Comparison of ENCODE assay signal across 19 cellular contexts in the genomic region with DNA sequence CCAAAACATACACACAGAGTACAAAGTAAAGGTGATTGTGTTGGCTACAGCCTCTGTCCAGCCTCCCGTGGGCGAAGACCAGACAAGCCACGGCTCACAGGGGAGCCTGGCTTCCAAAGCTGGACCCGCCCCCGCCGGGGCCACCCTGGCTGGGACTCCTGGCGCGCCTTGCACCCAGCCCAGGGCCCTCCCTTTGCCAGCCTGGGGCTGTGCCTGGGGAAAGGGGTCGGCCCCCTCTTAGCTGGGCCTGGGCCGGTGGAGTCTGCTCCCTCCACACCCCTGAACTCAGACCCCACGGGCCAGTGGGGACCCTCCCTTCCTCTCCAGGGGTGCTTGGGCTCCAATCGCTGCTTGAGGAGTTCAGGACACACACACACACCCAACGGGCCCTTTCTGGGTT. TPM values are rescaled to one million over a fixed set of nuclear protein-coding genes. Genes with fewer than 3 reads are reported as not detected.
DNase-seq lines count a peak whose midpoint lies in the region; ATAC-seq and TF ChIP-seq lines count a peak whose summit lies in the region.
"Had no signal": no experiment of that assay in that cellular context is flagged by ENCODE, and none has a peak within 500 bp of the region (broad histone marks: within the 10 kb centered on the region; RNA-seq: fewer than 3 reads in every experiment).

No MANE protein-coding gene starts in this region.

- H3K4me3 Mint-ChIP-seq in activated CD8-positive, alpha-beta T cell treated with anti-CD3 and anti-CD28 coated beads for 36 hours, result no peak overlapping the region
- no peak overlapping the region for H3K4me3 Mint-ChIP-seq in natural killer cell treated with Interleukin-12 subunit alpha and Interleukin-12 subunit beta and Interleukin-15 and Interleukin-18, amount 100 ng/mL, for 72 hours
- H3K4me3 Mint-ChIP-seq: CD4-positive, alpha-beta T cell; H9 had no signal

- POLR2A ChIA-PET in activated CD8-positive, alpha-beta T cell treated with anti-CD3 and anti-CD28 coated beads for 36 hours (lab: Charles Lee), result interaction anchor here (0.8 to 2.0 kb wide), 5 partner anchors 8 to 42 kb away, joined by 3 to 10 read pairs (median 3); no protein-coding TSS in a partner anchor

- DNase-seq in Right ventricle myocardium superior, result peak; percentile 18
- DNase-seq in left ventricle myocardium superior, result no peak
- peak; percentile 13 for DNase-seq in activated CD8-positive, alpha-beta T cell treated with anti-CD3 and anti-CD28 coated beads for 36 hours
- DNase-seq in natural killer cell treated with Interleukin-12 subunit alpha and Interleukin-12 subunit beta and Interleukin-15 and Interleukin-18, amount 100 ng/mL, for 72 hours (ENCODE audit: low spot score), result no peak
- peak; percentile 30 to 55 for DNase-seq in aorta
- DNase-seq in NCI-H82 (lab: John Stamatoyannopoulos, UW), result no peak
- DNase-seq: ACHN; CD4-positive, alpha-beta T cell; H9; NCI-H1105 treated with DMSO at 0.1 percent for 48 hours; NCI-H1694 treated with DMSO at 0.1 percent for 48 hours; NCI-H2107; NCI-H226; NCI-H526; OCI-M1 had no signal

- no peaks in the 10 kb centered on the region for H3K27me3 ChIP-seq in aorta (ENCODE audit: control insufficient read depth in 1 of 2, insufficient read depth in 2 of 2, low read length in 1 of 2)
- H3K27me3 ChIP-seq: SJSA1 had no signal

- H3K4me1 Mint-ChIP-seq in activated CD8-positive, alpha-beta T cell treated with anti-CD3 and anti-CD28 coated beads for 36 hours (ENCODE audit: low read depth), result no peaks in the 10 kb centered on the region
- H3K4me1 Mint-ChIP-seq in natural killer cell treated with Interleukin-12 subunit alpha and Interleukin-12 subunit beta and Interleukin-15 and Interleukin-18, amount 100 ng/mL, for 72 hours (ENCODE audit: low read depth in 2 of 2), result peaks cover 0 to 6% of the 10 kb centered on the region in 2 donors
- H3K4me1 Mint-ChIP-seq: IgD-negative memory B cell had no signal

- ATAC-seq in Right ventricle myocardium superior (ENCODE audit: poor library complexity) (no peak), left ventricle myocardium superior (no peak), aorta (ENCODE audit: low FRiP score) (no peak), GM21619 (IDR thresholded peaks at IDR 0.05; ENCODE audit: unreplicated experiment) (no peak)
- no peak for ATAC-seq in activated CD8-positive, alpha-beta T cell treated with anti-CD3 and anti-CD28 coated beads for 36 hours
- peak; percentile 16 to 32 for ATAC-seq in natural killer cell treated with Interleukin-12 subunit alpha and Interleukin-12 subunit beta and Interleukin-15 and Interleukin-18, amount 100 ng/mL, for 72 hours

- no peaks in the 10 kb centered on the region for H3K4me1 ChIP-seq in aorta (ENCODE audit: control insufficient read depth in 1 of 2, insufficient read depth in 2 of 2, low read length in 2 of 2)

- no peak for TF ChIP-seq CTCF in activated CD8-positive, alpha-beta T cell treated with anti-CD3 and anti-CD28 coated beads for 36 hours (IDR thresholded peaks at IDR 0.05)

- H3K27ac Mint-ChIP-seq in activated CD8-positive, alpha-beta T cell treated with anti-CD3 and anti-CD28 coated beads for 36 hours, result no peak overlapping the region
- no peak overlapping the region for H3K27ac Mint-ChIP-seq in natural killer cell treated with Interleukin-12 subunit alpha and Interleukin-12 subunit beta and Interleukin-15 and Interleukin-18, amount 100 ng/mL, for 72 hours
- H3K27ac Mint-ChIP-seq: CD4-positive, alpha-beta T cell; H9; IgD-negative memory B cell had no signal

- H3K36me3 Mint-ChIP-seq in activated CD8-positive, alpha-beta T cell treated with anti-CD3 and anti-CD28 coated beads for 36 hours (ENCODE audit: low read depth), result peaks cover 14% of the 10 kb centered on the region
- peaks cover 5% of the 10 kb centered on the region for H3K36me3 Mint-ChIP-seq in natural killer cell treated with Interleukin-12 subunit alpha and Interleukin-12 subunit beta and Interleukin-15 and Interleukin-18, amount 100 ng/mL, for 72 hours

- H3K9me3 ChIP-seq in aorta (ENCODE audit: control insufficient read depth, low read length), result no peaks in the 10 kb centered on the region
- H3K9me3 ChIP-seq: SJSA1 had no signal

- WGBS in aorta, 2 donors, result 47 to 49% methylated on average over 13 of the region's 13 CpGs

- no peaks in the 10 kb centered on the region for H3K9me3 Mint-ChIP-seq in activated CD8-positive, alpha-beta T cell treated with anti-CD3 and anti-CD28 coated beads for 36 hours
- H3K9me3 Mint-ChIP-seq in natural killer cell treated with Interleukin-12 subunit alpha and Interleukin-12 subunit beta and Interleukin-15 and Interleukin-18, amount 100 ng/mL, for 72 hours, result no peaks in the 10 kb centered on the region
- H3K9me3 Mint-ChIP-seq: CD4-positive, alpha-beta T cell; H9; IgD-negative memory B cell had no signal

- H3K27me3 Mint-ChIP-seq in activated CD8-positive, alpha-beta T cell treated with anti-CD3 and anti-CD28 coated beads for 36 hours, result peaks cover 5% of the 10 kb centered on the region
- no peaks in the 10 kb centered on the region for H3K27me3 Mint-ChIP-seq in natural killer cell treated with Interleukin-12 subunit alpha and Interleukin-12 subunit beta and Interleukin-15 and Interleukin-18, amount 100 ng/mL, for 72 hours

- intact Hi-C loops in Right ventricle myocardium superior (cut with DNase I) (no loop called here), left ventricle myocardium superior (cut with micrococcal nuclease) (no loop called here), aorta (cut with DNase I) (no loop called here)
- intact Hi-C loops in activated CD8-positive, alpha-beta T cell treated with anti-CD3 and anti-CD28 coated beads for 36 hours (cut with micrococcal nuclease), result no loop called here

- H3K36me3 ChIP-seq in aorta (ENCODE audit: control insufficient read depth in 1 of 2, insufficient read depth in 2 of 2, low read length in 1 of 2), result no peaks in the 10 kb centered on the region
- H3K36me3 ChIP-seq: SJSA1 had no signal

- H3K4me3 ChIP-seq in aorta (ENCODE audit: low read length in 2 of 2), result no peak overlapping the region
- H3K4me3 ChIP-seq: SJSA1 had no signal

- CTCF ChIA-PET in activated CD8-positive, alpha-beta T cell treated with anti-CD3 and anti-CD28 coated beads for 36 hours (lab: Charles Lee), result no interaction called here

- no peak overlapping the region for H3K27ac ChIP-seq in aorta (ENCODE audit: low read depth in 1 of 2, low read length in 2 of 2)
- H3K27ac ChIP-seq: HL-60, SJSA1 had no signal

RNA-seq across cellular contexts. Expression of a gene that starts 56.1 kb away (rescaled TPM):
- total RNA-seq in Right ventricle myocardium superior (21.2 TPM), left ventricle myocardium superior (18.5 TPM), aorta (10 to 100 TPM; 17.1 to 36.2 TPM)
- total RNA-seq in activated CD8-positive, alpha-beta T cell treated with anti-CD3 and anti-CD28 coated beads for 36 hours, result 100 to 1,000 TPM; 290 to 299 TPM
- total RNA-seq in natural killer cell treated with Interleukin-12 subunit alpha and Interleukin-12 subunit beta and Interleukin-15 and Interleukin-18, amount 100 ng/mL, for 72 hours, result 100 to 1,000 TPM; 157 to 360 TPM
- 1 to 10 TPM; 5.5 to 6.6 TPM for polyA plus RNA-seq in aorta

Comparison
In these comparisons a context has a peak if more than half of its experiments do, and no peak if none do; other contexts are left out.
1. DNase-seq: peak in Right ventricle myocardium superior (single experiment), activated CD8-positive, alpha-beta T cell treated with anti-CD3 and anti-CD28 coated beads for 36 hours (single experiment) and aorta (2 of 2); none in left ventricle myocardium superior (single experiment), natural killer cell treated with Interleukin-12 subunit alpha and Interleukin-12 subunit beta and Interleukin-15 and Interleukin-18, amount 100 ng/mL, for 72 hours (single experiment) and NCI-H82 (single experiment).
2. ATAC-seq: peak in natural killer cell treated with Interleukin-12 subunit alpha and Interleukin-12 subunit beta and Interleukin-15 and Interleukin-18, amount 100 ng/mL, for 72 hours (2 of 2); none in Right ventricle myocardium superior (single experiment), left ventricle myocardium superior (single experiment), activated CD8-positive, alpha-beta T cell treated with anti-CD3 and anti-CD28 coated beads for 36 hours (single experiment), aorta (single experiment) and GM21619 (single experiment).